9 cellular contexts compared by ENCODE assay signal in genomic region chr9:121282309-121283071, GRCh38. TPM values are rescaled to one million over a fixed set of nuclear protein-coding genes. Genes with fewer than 3 reads are reported as not detected.
A peak's percentile ranks its signal among the peaks of the same experiment; 100 is the strongest.
DNase-seq lines count a peak whose midpoint lies in the region; ATAC-seq and TF ChIP-seq lines count a peak whose summit lies in the region.
"Had no signal": no experiment of that assay in that cellular context is flagged by ENCODE, and none has a peak within 500 bp of the region (broad histone marks: within the 10 kb centered on the region; RNA-seq: fewer than 3 reads in every experiment).

No MANE protein-coding gene starts in this region.

- H3K4me3 ChIP-seq in body of pancreas (no peak overlapping the region), left lung (no peak overlapping the region)

- peaks cover 15% of the 10 kb centered on the region for H3K36me3 Mint-ChIP-seq in IgD-negative memory B cell

- H3K27ac Mint-ChIP-seq in IgD-negative memory B cell, result peak overlapping the region in 2 of 3 donors; percentile 10 to 41
- H3K27ac Mint-ChIP-seq: activated naive CD4-positive, alpha-beta T cell treated with anti-CD3 and anti-CD28 coated beads, Interleukin-2, amount 50 U/mL, for 24 hours had no signal

- no peak for TF ChIP-seq CTCF in body of pancreas (IDR thresholded peaks at IDR 0.05)
- no peak for TF ChIP-seq CTCF in left lung (IDR thresholded peaks at IDR 0.05)

- H3K4me3 Mint-ChIP-seq in IgD-negative memory B cell, result peak overlapping the region in 1 of 4 donors; percentile 33
- H3K4me3 Mint-ChIP-seq: activated naive CD4-positive, alpha-beta T cell treated with anti-CD3 and anti-CD28 coated beads, Interleukin-2, amount 50 U/mL, for 24 hours had no signal

- no peaks in the 10 kb centered on the region for H3K9me3 ChIP-seq in body of pancreas
- H3K9me3 ChIP-seq in left lung, result no peaks in the 10 kb centered on the region

- DNase-seq in body of pancreas (peak; percentile 33 to 75 (median 43)), left lung (peak in 1 of 2 donors; percentile 77), 8988T (no peak)
- DNase-seq in central memory CD4-positive, alpha-beta T cell, result no peak

- intact Hi-C loops in body of pancreas (cut with DNase I) (no loop called here), left lung (cut with DNase I) (no loop called here)

- no peak for ATAC-seq in body of pancreas
- ATAC-seq in left lung, result peak; percentile 0
- no peak for ATAC-seq in GM19452 (IDR thresholded peaks at IDR 0.05; ENCODE audit: unreplicated experiment)
- ATAC-seq in HG03520 (IDR thresholded peaks at IDR 0.05; ENCODE audit: unreplicated experiment), result no peak

- no peak for TF ChIP-seq POLR2A in body of pancreas (IDR thresholded peaks at IDR 0.05)

- H3K27ac ChIP-seq in body of pancreas (peak overlapping the region; percentile 83 to 99 (median 92)), left lung (peak overlapping the region; percentile 86 to 91), temporal lobe (ENCODE audit: low read depth, low read length) (peak overlapping the region; percentile 97)

- H3K27me3 ChIP-seq in body of pancreas (no peaks in the 10 kb centered on the region), left lung (no peaks in the 10 kb centered on the region)

- 57 to 83% methylated on average over 7 to 13 of the region's 13 CpGs for WGBS in body of pancreas, 2 donors

- H3K9me3 Mint-ChIP-seq in IgD-negative memory B cell, result no peaks in the 10 kb centered on the region
- H3K9me3 Mint-ChIP-seq: activated naive CD4-positive, alpha-beta T cell treated with anti-CD3 and anti-CD28 coated beads, Interleukin-2, amount 50 U/mL, for 24 hours had no signal

- H3K4me1 ChIP-seq in body of pancreas (peaks cover 70% of the 10 kb centered on the region), left lung (peaks cover 94 to 100% of the 10 kb centered on the region in 2 donors)

- no peaks in the 10 kb centered on the region for H3K27me3 Mint-ChIP-seq in IgD-negative memory B cell
- H3K27me3 Mint-ChIP-seq: activated naive CD4-positive, alpha-beta T cell treated with anti-CD3 and anti-CD28 coated beads, Interleukin-2, amount 50 U/mL, for 24 hours had no signal

- H3K36me3 ChIP-seq in body of pancreas (replicated peaks in 1 of 2; ENCODE audit: insufficient read depth in 1 of 2, low read depth in 2 of 2), result no peaks in the 10 kb centered on the region
- no peaks in the 10 kb centered on the region for H3K36me3 ChIP-seq in left lung

- peaks cover 5 to 13% (median 8%) of the 10 kb centered on the region in 3 donors for H3K4me1 Mint-ChIP-seq in IgD-negative memory B cell

RNA-seq across cellular contexts. Expression of gene GSN, which starts 14.5 kb away (rescaled TPM):
- 69.4 TPM for polyA plus RNA-seq in IgD-negative memory B cell
- 100 to 1,000 TPM; 328 to 753 TPM for total RNA-seq in body of pancreas
- 100 to 1,000 TPM; 395 to 485 TPM for total RNA-seq in left lung
- total RNA-seq in temporal lobe, result 18.2 TPM

Comparison
In these comparisons a context has a peak if more than half of its experiments do, and no peak if none do; other contexts are left out.
1. DNase-seq: peak in body of pancreas (4 of 4); none in central memory CD4-positive, alpha-beta T cell (single experiment) and 8988T (single experiment).
2. RNA of gene GSN, which starts 14.5 kb away (total RNA-seq): 328 to 753 TPM in body of pancreas and 395 to 485 TPM in left lung; 18.2 TPM in temporal lobe (single experiment); every median in the first group is over 10 times any median in the second.
3. Peak in every context shown above with its lines, with median percentiles within 50 percentile points of each other: H3K27ac ChIP-seq.